ENCODE assay signal across 21 cellular contexts in genomic region chr12:78698747-78699146, GRCh38.
DNase-seq lines count a peak whose midpoint lies in the region; ATAC-seq, FAIRE-seq and TF ChIP-seq lines count a peak whose summit lies in the region.
"Had no signal": no experiment of that assay in that cellular context is flagged by ENCODE, and none has a peak within 500 bp of the region (broad histone marks: within the 10 kb centered on the region; RNA-seq: fewer than 3 reads in every experiment).

No MANE protein-coding gene starts in this region.

- H3K9me3 ChIP-seq in CD4-positive, alpha-beta memory T cell (ENCODE audit: control insufficient read depth in 1 of 2, low read length in 2 of 2): no peaks in the 10 kb centered on the region
- H3K9me3 ChIP-seq: MG63, psoas muscle had no signal

- H3K27me3 ChIP-seq in bronchial epithelial cell (ENCODE audit: control insufficient read depth, insufficient read depth, low read length): no peaks in the 10 kb centered on the region
- H3K27me3 ChIP-seq in CD4-positive, alpha-beta memory T cell (ENCODE audit: insufficient read depth, low read length): no peaks in the 10 kb centered on the region
- H3K27me3 ChIP-seq: MG63, spleen had no signal

- intact Hi-C loops in CD4-positive, alpha-beta memory T cell (cut with micrococcal nuclease): no loop called here

- no peak for ATAC-seq in GM18868 (IDR thresholded peaks at IDR 0.05; ENCODE audit: unreplicated experiment)
- ATAC-seq: esophagus mucosa, psoas muscle had no signal

- H3K27ac Mint-ChIP-seq in CD4-positive, alpha-beta memory T cell: no peak overlapping the region
- H3K27ac Mint-ChIP-seq: activated naive CD4-positive, alpha-beta T cell treated with anti-CD3 and anti-CD28 coated beads, Interleukin-2, amount 10 ng/mL, durations not matched to agents 7 days and 5 days; brain; nephron had no signal

- H3K36me3 ChIP-seq in bronchial epithelial cell (ENCODE audit: control insufficient read depth, insufficient read depth, low read length): no peaks in the 10 kb centered on the region
- no peaks in the 10 kb centered on the region for H3K36me3 ChIP-seq in CD4-positive, alpha-beta memory T cell (ENCODE audit: insufficient read depth, low read length)
- H3K36me3 ChIP-seq: MG63, spleen had no signal

- POLR2A ChIA-PET in CD4-positive, alpha-beta memory T cell (lab: Charles Lee; ENCODE audit: partially characterized antibody): no interaction called here

- FAIRE-seq in bronchial epithelial cell (lab: Jason Lieb, UNC): no peak
- FAIRE-seq: GM12892 had no signal

- H3K4me1 Mint-ChIP-seq in CD4-positive, alpha-beta memory T cell: no peaks in the 10 kb centered on the region
- H3K4me1 Mint-ChIP-seq: activated naive CD4-positive, alpha-beta T cell treated with anti-CD3 and anti-CD28 coated beads, Interleukin-2, amount 10 ng/mL, durations not matched to agents 7 days and 5 days; brain; nephron had no signal

- no peak for TF ChIP-seq CTCF in bronchial epithelial cell (IDR thresholded peaks at IDR 0.05; ENCODE audit: insufficient read depth, low read length, severe bottlenecking)

- CTCF ChIA-PET in CD4-positive, alpha-beta memory T cell (lab: Charles Lee; ENCODE audit: partially characterized antibody): no interaction called here

- H3K27ac ChIP-seq in CD4-positive, alpha-beta memory T cell (ENCODE audit: low read depth, low read length): no peak overlapping the region
- H3K27ac ChIP-seq: psoas muscle, spleen had no signal

- H3K4me1 ChIP-seq in CD4-positive, alpha-beta memory T cell (ENCODE audit: insufficient read depth, low read length): no peaks in the 10 kb centered on the region
- H3K4me1 ChIP-seq: psoas muscle, spleen had no signal

- H3K27me3 Mint-ChIP-seq in CD4-positive, alpha-beta memory T cell: no peaks in the 10 kb centered on the region
- H3K27me3 Mint-ChIP-seq: activated naive CD4-positive, alpha-beta T cell treated with anti-CD3 and anti-CD28 coated beads, Interleukin-2, amount 10 ng/mL, durations not matched to agents 7 days and 5 days; brain had no signal

- H3K4me3 Mint-ChIP-seq in CD4-positive, alpha-beta memory T cell: no peak overlapping the region
- H3K4me3 Mint-ChIP-seq: activated naive CD4-positive, alpha-beta T cell treated with anti-CD3 and anti-CD28 coated beads, Interleukin-2, amount 10 ng/mL, durations not matched to agents 7 days and 5 days; brain; nephron had no signal

- peak; percentile 58 for DNase-seq in EL
- DNase-seq in NCI-H460 (ENCODE audit: extremely low read depth, low read depth): peak; percentile 48
- peak; percentile 88 for DNase-seq in bronchial epithelial cell (ENCODE audit: low read depth)
- peak; percentile 74 for DNase-seq in kidney tubule cell (ENCODE audit: low spot score)
- DNase-seq in CD4-positive, alpha-beta memory T cell: no peak
- no peak for DNase-seq in activated T-cell treated with anti-CD3 and anti-CD28 coated beads for 4 hours
- DNase-seq in NK-92 treated with Interleukin-12 subunit alpha and Interleukin-12 subunit beta, amount 100 ng/mL, for 24 hours (lab: John Stamatoyannopoulos, UW): no peak
- DNase-seq: activated CD4-positive, alpha-beta T cell treated with anti-CD3 and anti-CD28 coated beads, Interleukin-2, amount 50 U/mL, for 48 hours; activated naive CD4-positive, alpha-beta T cell treated with anti-CD3 and anti-CD28 coated beads, Interleukin-2, amount 10 ng/mL, durations not matched to agents 7 days and 5 days; activated T-cell treated with anti-CD3 and anti-CD28 coated beads, Interleukin-2, amount 50 U/mL, for 1 hour; islet precursor cell; MG63; NCI-H2227 treated with DMSO at 0.1 percent for 48 hours; psoas muscle; Right ventricle myocardium superior; spleen had no signal

- no peak overlapping the region for H3K4me3 ChIP-seq in bronchial epithelial cell (ENCODE audit: low read depth, low read length)
- H3K4me3 ChIP-seq in CD4-positive, alpha-beta memory T cell (ENCODE audit: low read length in 2 of 2): no peak overlapping the region
- H3K4me3 ChIP-seq: MG63, psoas muscle, spleen had no signal

- H3K36me3 Mint-ChIP-seq in CD4-positive, alpha-beta memory T cell: no peaks in the 10 kb centered on the region
- H3K36me3 Mint-ChIP-seq: activated naive CD4-positive, alpha-beta T cell treated with anti-CD3 and anti-CD28 coated beads, Interleukin-2, amount 10 ng/mL, durations not matched to agents 7 days and 5 days; brain had no signal

- peaks cover 0 to 18% (median 6%) of the 10 kb centered on the region in 8 donors for H3K9me3 Mint-ChIP-seq in CD4-positive, alpha-beta memory T cell

Comparison
In these comparisons a context has a peak if more than half of its experiments do, and no peak if none do; other contexts are left out.
1. DNase-seq: peak in EL (single experiment), NCI-H460 (single experiment), bronchial epithelial cell (single experiment) and kidney tubule cell (single experiment); none in CD4-positive, alpha-beta memory T cell (0 of 5), activated T-cell treated with anti-CD3 and anti-CD28 coated beads for 4 hours (single experiment) and NK-92 treated with Interleukin-12 subunit alpha and Interleukin-12 subunit beta, amount 100 ng/mL, for 24 hours (single experiment).